In genomic region chr6:7262037-7262461, GRCh38 we compare ENCODE assay signal across 8 cellular contexts. TPM values are rescaled to one million over a fixed set of nuclear protein-coding genes. Genes with fewer than 3 reads are reported as not detected.
DNase-seq lines count a peak whose midpoint lies in the region; ATAC-seq and TF ChIP-seq lines count a peak whose summit lies in the region.

No MANE protein-coding gene starts in this region.

- H3K4me1 Mint-ChIP-seq in activated naive CD4-positive, alpha-beta T cell treated with anti-CD3 and anti-CD28 coated beads, Interleukin-2, amount 50 U/mL, for 24 hours, result peaks cover 20% of the 10 kb centered on the region
- H3K4me1 Mint-ChIP-seq in activated naive CD8-positive, alpha-beta T cell treated with anti-CD3 and anti-CD28 coated beads, Interleukin-2, amount 50 U/mL, for 24 hours, result peaks cover 19% of the 10 kb centered on the region
- H3K4me1 Mint-ChIP-seq in immature natural killer cell, result peaks cover 15 to 28% of the 10 kb centered on the region in 2 donors

- H3K36me3 Mint-ChIP-seq in activated naive CD4-positive, alpha-beta T cell treated with anti-CD3 and anti-CD28 coated beads, Interleukin-2, amount 50 U/mL, for 24 hours, result no peaks in the 10 kb centered on the region
- H3K36me3 Mint-ChIP-seq in activated naive CD8-positive, alpha-beta T cell treated with anti-CD3 and anti-CD28 coated beads, Interleukin-2, amount 50 U/mL, for 24 hours (ENCODE audit: low read depth), result no peaks in the 10 kb centered on the region
- H3K36me3 Mint-ChIP-seq in immature natural killer cell, result peaks cover 0 to 7% (median 0%) of the 10 kb centered on the region in 3 donors

- peaks cover 8% of the 10 kb centered on the region for H3K27me3 Mint-ChIP-seq in activated naive CD4-positive, alpha-beta T cell treated with anti-CD3 and anti-CD28 coated beads, Interleukin-2, amount 50 U/mL, for 24 hours
- H3K27me3 Mint-ChIP-seq in activated naive CD8-positive, alpha-beta T cell treated with anti-CD3 and anti-CD28 coated beads, Interleukin-2, amount 50 U/mL, for 24 hours, result peaks cover 28% of the 10 kb centered on the region
- peaks cover 7% of the 10 kb centered on the region in 3 donors for H3K27me3 Mint-ChIP-seq in immature natural killer cell (ENCODE audit: low read depth in 3 of 3)

- no peak overlapping the region for H3K27ac Mint-ChIP-seq in activated naive CD4-positive, alpha-beta T cell treated with anti-CD3 and anti-CD28 coated beads, Interleukin-2, amount 50 U/mL, for 24 hours
- H3K27ac Mint-ChIP-seq in activated naive CD8-positive, alpha-beta T cell treated with anti-CD3 and anti-CD28 coated beads, Interleukin-2, amount 50 U/mL, for 24 hours, result peak overlapping the region; percentile 27
- H3K27ac Mint-ChIP-seq in immature natural killer cell, result no peak overlapping the region

- intact Hi-C loops in tibial artery (cut with DNase I; ENCODE audit: low total_unique reads), result no loop called here

- DNase-seq in activated naive CD4-positive, alpha-beta T cell treated with Interleukin-2 at 50 U/mL for 16 hours, result no peak
- DNase-seq in activated naive CD8-positive, alpha-beta T cell treated with anti-CD3 and anti-CD28 coated beads, Interleukin-2, amount 50 U/mL, for 24 hours, result no peak
- DNase-seq in immature natural killer cell (no peak), tibial artery (peak; percentile 16 to 63), NCI-H1048 (lab: John Stamatoyannopoulos, UW) (no peak)

- peak overlapping the region in 1 of 2 donors; percentile 82 for H3K4me3 ChIP-seq in tibial artery

- no peak for ATAC-seq in activated naive CD8-positive, alpha-beta T cell treated with anti-CD3 and anti-CD28 coated beads, Interleukin-2, amount 50 U/mL, for 24 hours
- ATAC-seq in HG02798 (IDR thresholded peaks at IDR 0.05; ENCODE audit: poor library complexity, unreplicated experiment) (no peak), GM19463 (IDR thresholded peaks at IDR 0.05; ENCODE audit: unreplicated experiment) (no peak)

- no peaks in the 10 kb centered on the region for H3K9me3 ChIP-seq in tibial artery

- H3K27me3 ChIP-seq in tibial artery, result no peaks in the 10 kb centered on the region

- H3K9me3 Mint-ChIP-seq in activated naive CD4-positive, alpha-beta T cell treated with anti-CD3 and anti-CD28 coated beads, Interleukin-2, amount 50 U/mL, for 24 hours, result no peaks in the 10 kb centered on the region
- no peaks in the 10 kb centered on the region for H3K9me3 Mint-ChIP-seq in activated naive CD8-positive, alpha-beta T cell treated with anti-CD3 and anti-CD28 coated beads, Interleukin-2, amount 50 U/mL, for 24 hours
- no peaks in the 10 kb centered on the region for H3K9me3 Mint-ChIP-seq in immature natural killer cell

- peaks cover 0 to 10% (median 7%) of the 10 kb centered on the region in 4 donors for H3K4me1 ChIP-seq in tibial artery

- H3K4me3 Mint-ChIP-seq in activated naive CD4-positive, alpha-beta T cell treated with anti-CD3 and anti-CD28 coated beads, Interleukin-2, amount 50 U/mL, for 24 hours, result peak overlapping the region; percentile 85
- peak overlapping the region; percentile 76 for H3K4me3 Mint-ChIP-seq in activated naive CD8-positive, alpha-beta T cell treated with anti-CD3 and anti-CD28 coated beads, Interleukin-2, amount 50 U/mL, for 24 hours
- H3K4me3 Mint-ChIP-seq in immature natural killer cell, result peak overlapping the region; percentile 62 to 90 (median 83)

- H3K27ac ChIP-seq in tibial artery, result no peak overlapping the region

- no peak for TF ChIP-seq CTCF in tibial artery (IDR thresholded peaks at IDR 0.05)

- H3K36me3 ChIP-seq in tibial artery, result no peaks in the 10 kb centered on the region

RNA-seq across cellular contexts. Expression of gene SSR1, which starts 51.0 kb away (rescaled TPM):
- 100 to 1,000 TPM; 134 to 247 (median 207) TPM for polyA plus RNA-seq in immature natural killer cell

Comparison
In these comparisons a context has a peak if more than half of its experiments do, and no peak if none do; other contexts are left out.
1. DNase-seq: peak in tibial artery (2 of 2); none in activated naive CD4-positive, alpha-beta T cell treated with Interleukin-2 at 50 U/mL for 16 hours (single experiment), activated naive CD8-positive, alpha-beta T cell treated with anti-CD3 and anti-CD28 coated beads, Interleukin-2, amount 50 U/mL, for 24 hours (single experiment), immature natural killer cell (0 of 3) and NCI-H1048 (single experiment).
2. Peak in every context shown above with its lines, with median percentiles within 50 percentile points of each other: H3K4me3 Mint-ChIP-seq.